8 cellular contexts compared by ENCODE assay signal in genomic region chr16:25066747-25067631, GRCh38. TPM values are rescaled to one million over a fixed set of nuclear protein-coding genes. Genes with fewer than 3 reads are reported as not detected.
DNase-seq lines count a peak whose midpoint lies in the region; ATAC-seq and TF ChIP-seq lines count a peak whose summit lies in the region.

No MANE protein-coding gene starts in this region.

- peaks cover 41% of the 10 kb centered on the region for H3K4me1 ChIP-seq in CD4-positive, CD25-positive, alpha-beta regulatory T cell (ENCODE audit: control insufficient read depth, insufficient read depth, low read length, poor library complexity, severe bottlenecking)
- H3K4me1 ChIP-seq in OCI-LY7 (ENCODE audit: insufficient read depth, low read length, poor library complexity, severe bottlenecking): peaks cover 25% of the 10 kb centered on the region

- peak overlapping the region; percentile 92 for H2AFZ ChIP-seq in OCI-LY7 (ENCODE audit: low read length)

- BruUV-seq in OCI-LY7 (replicated peaks; lab: Mats Ljungman, UMichigan): no TSS peak

- intact Hi-C loops in OCI-LY7 (cut with micrococcal nuclease; ENCODE audit: unreplicated experiment): no loop called here

- H3K4me3 ChIP-seq in CD4-positive, CD25-positive, alpha-beta regulatory T cell (ENCODE audit: low read depth, low read length): peak overlapping the region; percentile 84
- peak overlapping the region; percentile 65 for H3K4me3 ChIP-seq in OCI-LY7 (ENCODE audit: low read depth, low read length, poor library complexity, severe bottlenecking)

- H3K4me3 Mint-ChIP-seq in CD4-positive, CD25-positive, alpha-beta regulatory T cell: peak overlapping the region; percentile 94 to 96 (median 95)

- H3K79me2 ChIP-seq in OCI-LY7 (ENCODE audit: insufficient read depth, low read depth, low read length): no peaks in the 10 kb centered on the region

- H3K27ac ChIP-seq in CD4-positive, CD25-positive, alpha-beta regulatory T cell (ENCODE audit: insufficient read depth, low read length, poor library complexity, severe bottlenecking): peak overlapping the region; percentile 82
- H3K27ac ChIP-seq in OCI-LY7 (ENCODE audit: low read depth, low read length, poor library complexity, severe bottlenecking): peak overlapping the region; percentile 20

- no peaks in the 10 kb centered on the region for H3K9me3 ChIP-seq in CD4-positive, CD25-positive, alpha-beta regulatory T cell (ENCODE audit: control insufficient read depth in 2 of 2, low read length in 2 of 2)
- H3K9me3 ChIP-seq in OCI-LY7 (ENCODE audit: low read length): no peaks in the 10 kb centered on the region

- peak; percentile 92 to 95 for ATAC-seq in CD4-positive, CD25-positive, alpha-beta regulatory T cell (ENCODE audit: low read depth in 2 of 2)
- ATAC-seq in GM19397 (IDR thresholded peaks at IDR 0.05; ENCODE audit: unreplicated experiment): peak; percentile 86
- peak; percentile 84 for ATAC-seq in HG03571 (IDR thresholded peaks at IDR 0.05; ENCODE audit: unreplicated experiment)

- peak overlapping the region; percentile 92 to 96 (median 96) for H3K27ac Mint-ChIP-seq in CD4-positive, CD25-positive, alpha-beta regulatory T cell

- H3K9me2 ChIP-seq in OCI-LY7 (ENCODE audit: insufficient read depth, low read length): no peaks in the 10 kb centered on the region

- peak; percentile 82 for TF ChIP-seq POLR2A in erythroblast (IDR thresholded peaks at IDR 0.05; ENCODE audit: low read length)

- no peaks in the 10 kb centered on the region for H4K20me1 ChIP-seq in OCI-LY7 (ENCODE audit: insufficient read depth, low read length)

- CTCF ChIA-PET in OCI-LY7 (lab: Charles Lee; ENCODE audit: unreplicated experiment): no interaction called here

- no peak for TF ChIP-seq CTCF in OCI-LY7 (conservative IDR thresholded peaks at IDR 0.05; ENCODE audit: low read length)

- peak; percentile 78 to 87 (median 81) for DNase-seq in CD4-positive, CD25-positive, alpha-beta regulatory T cell
- DNase-seq in OCI-LY7 (ENCODE audit: low spot score): peak; percentile 84
- peak; percentile 81 for DNase-seq in activated T-cell treated with anti-CD3 and anti-CD28 coated beads, Interleukin-2, amount 50 U/mL, for 1 hour
- DNase-seq in erythroblast (lab: John Stamatoyannopoulos, UW): peak; percentile 89 to 93
- peak; percentile 81 for DNase-seq in mucosa of gallbladder (ENCODE audit: low spot score)
- DNase-seq in stimulated activated CD8-positive, alpha-beta memory T cell treated with anti-CD3 and anti-CD28 coated beads, Interleukin-4, amount 100 ng/mL, for 24 hours (ENCODE audit: low read depth): peak; percentile 75

- peaks cover 20 to 69% (median 36%) of the 10 kb centered on the region in 4 donors for H3K4me1 Mint-ChIP-seq in CD4-positive, CD25-positive, alpha-beta regulatory T cell

- no peaks in the 10 kb centered on the region for H3K36me3 ChIP-seq in CD4-positive, CD25-positive, alpha-beta regulatory T cell (ENCODE audit: control insufficient read depth, insufficient read depth, low read length)
- no peaks in the 10 kb centered on the region for H3K36me3 ChIP-seq in OCI-LY7 (ENCODE audit: insufficient read depth, low read length)

- H3K36me3 Mint-ChIP-seq in CD4-positive, CD25-positive, alpha-beta regulatory T cell: peaks cover 4% of the 10 kb centered on the region

- H3K9me3 Mint-ChIP-seq in CD4-positive, CD25-positive, alpha-beta regulatory T cell: peaks cover 0 to 1% (median 0%) of the 10 kb centered on the region in 7 donors

- peak overlapping the region; percentile 68 for H3K4me2 ChIP-seq in OCI-LY7 (ENCODE audit: low read length)

- H3K27me3 ChIP-seq in CD4-positive, CD25-positive, alpha-beta regulatory T cell (ENCODE audit: control insufficient read depth, insufficient read depth, low read length): no peaks in the 10 kb centered on the region

- POLR2A ChIA-PET in OCI-LY7 (lab: Charles Lee): interaction anchor here (0.7 to 1.3 kb wide), 3 partner anchors 18 to 43 kb away, joined by 3 to 4 read pairs (median 3); no protein-coding TSS in a partner anchor

- H3K27me3 Mint-ChIP-seq in CD4-positive, CD25-positive, alpha-beta regulatory T cell: no peaks in the 10 kb centered on the region

RNA-seq across cellular contexts. Expression of gene LCMT1, which starts 44.6 kb away (rescaled TPM):
- total RNA-seq in CD4-positive, CD25-positive, alpha-beta regulatory T cell: 44.0 TPM
- 10 to 100 TPM; 46.5 to 70.3 (median 54.5) TPM for polyA plus RNA-seq in CD4-positive, CD25-positive, alpha-beta regulatory T cell
- total RNA-seq in OCI-LY7 (2014; rRNA removed; shearing (Covaris generic)): 19.4 and 31.3 TPM in 2 replicates
- 41.1 and 42.0 TPM in 2 replicates for total RNA-seq in OCI-LY7 (2022)
- 31.0 TPM for total RNA-seq in mucosa of gallbladder

RNA-seq across cellular contexts. Expression of gene ARHGAP17, which starts 51.8 kb away (rescaled TPM):
- 87.7 TPM for total RNA-seq in CD4-positive, CD25-positive, alpha-beta regulatory T cell
- 10 to 100 TPM; 22.0 to 36.7 (median 29.0) TPM for polyA plus RNA-seq in CD4-positive, CD25-positive, alpha-beta regulatory T cell
- total RNA-seq in OCI-LY7 (2014; rRNA removed; shearing (Covaris generic)): 31.4 and 37.1 TPM in 2 replicates
- total RNA-seq in OCI-LY7 (2022) (89.3 and 95.1 TPM in 2 replicates), mucosa of gallbladder (72.9 TPM)

Comparison
In these comparisons a context has a peak if more than half of its experiments do, and no peak if none do; other contexts are left out.
1. Peak in every context shown above with its lines: DNase-seq, ATAC-seq, H3K4me3 ChIP-seq and H3K27ac ChIP-seq.